12 cellular contexts compared by ENCODE assay signal in the genomic region with DNA sequence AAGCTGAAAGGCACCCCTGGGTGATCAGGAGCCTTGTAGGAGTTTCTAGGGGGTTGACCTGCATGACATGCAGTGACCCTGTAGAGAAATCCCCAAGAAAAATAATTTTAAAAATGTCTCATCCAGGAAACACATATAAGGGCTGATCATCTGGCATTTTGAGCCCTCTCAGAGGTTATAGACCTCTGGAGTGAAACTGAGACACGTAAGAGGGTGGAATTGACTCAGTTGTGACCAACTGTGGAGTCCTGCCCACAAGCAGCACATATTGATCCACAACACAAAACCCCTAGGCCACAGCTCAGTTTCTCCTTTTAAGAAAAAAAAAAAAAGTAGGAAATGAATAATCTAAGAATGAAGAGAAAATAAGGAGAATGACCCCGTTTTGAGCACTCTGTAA. TPM values are rescaled to one million over a fixed set of nuclear protein-coding genes. Genes with fewer than 3 reads are reported as not detected.
DNase-seq lines count a peak whose midpoint lies in the region; ATAC-seq and TF ChIP-seq lines count a peak whose summit lies in the region.
"Had no signal": no experiment of that assay in that cellular context is flagged by ENCODE, and none has a peak within 500 bp of the region (broad histone marks: within the 10 kb centered on the region; RNA-seq: fewer than 3 reads in every experiment).

No MANE protein-coding gene starts in this region.

- ATAC-seq in GM18861 (IDR thresholded peaks at IDR 0.05; ENCODE audit: unreplicated experiment) (peak; percentile 90), GM21390 (IDR thresholded peaks at IDR 0.05; ENCODE audit: unreplicated experiment) (peak; percentile 93), HG03060 (IDR thresholded peaks at IDR 0.05; ENCODE audit: low read depth, unreplicated experiment) (peak; percentile 90)
- ATAC-seq: SK-N-SH treated with all-trans-retinoic acid at 6 μM for 48 hours had no signal

- no peaks in the 10 kb centered on the region for H3F3A ChIP-seq in SU-DHL-6 (ENCODE audit: insufficient read depth)

- no peak for TF ChIP-seq CTCF in SU-DHL-6 (IDR thresholded peaks at IDR 0.05; ENCODE audit: insufficient read depth, low read length, poor library complexity, severe bottlenecking)

- no peaks in the 10 kb centered on the region for H3K36me3 ChIP-seq in SU-DHL-6 (ENCODE audit: low read length)

- H3K27ac ChIP-seq in SU-DHL-6 (ENCODE audit: low read depth, low read length), result no peak overlapping the region

- H3K79me2 ChIP-seq in SU-DHL-6 (ENCODE audit: insufficient read depth, low read length), result no peaks in the 10 kb centered on the region

- no peak overlapping the region for H3K4me3 ChIP-seq in SU-DHL-6 (ENCODE audit: insufficient read depth, low read length, poor library complexity, severe bottlenecking)

- no peaks in the 10 kb centered on the region for H4K20me1 ChIP-seq in SU-DHL-6 (ENCODE audit: low read depth, low read length)

- no peaks in the 10 kb centered on the region for H3K9me3 ChIP-seq in SU-DHL-6 (ENCODE audit: insufficient read depth, low read length)

- no peaks in the 10 kb centered on the region for H3K27me3 ChIP-seq in SU-DHL-6 (ENCODE audit: low read length)

- H2AFZ ChIP-seq in SU-DHL-6 (ENCODE audit: low read depth, low read length, severe bottlenecking), result peak overlapping the region; percentile 87

- H3K9me2 ChIP-seq in SU-DHL-6 (replicated peaks; ENCODE audit: insufficient read depth, low read length), result no peaks in the 10 kb centered on the region

- peak overlapping the region; percentile 11; the same call in 1 of the 2 replicates for H3K9ac ChIP-seq in SU-DHL-6 (ENCODE audit: low read length)

- H3K4me2 ChIP-seq in SU-DHL-6 (ENCODE audit: low read depth, low read length, poor library complexity, severe bottlenecking), result peak overlapping the region; percentile 37

- no peak for DNase-seq in NCI-H2171 (lab: John Stamatoyannopoulos, UW)
- no peak for DNase-seq in ureter (ENCODE audit: low spot score)
- no peak for DNase-seq in retina
- no peak for DNase-seq in HT-29 (ENCODE audit: low spot score)
- DNase-seq: Calu3; naive B cell; stimulated activated naive CD4-positive, alpha-beta T cell had no signal

RNA-seq across cellular contexts. Expression of a gene that starts 32.5 kb away (rescaled TPM):
- total RNA-seq in ureter, result 13.0 TPM
- 2.7 and 3.4 TPM in 2 replicates for total RNA-seq in HT-29 (2014; rRNA removed; shearing (Covaris generic))
